Comparison of ENCODE assay signal across 1 cellular context in the genomic region with DNA sequence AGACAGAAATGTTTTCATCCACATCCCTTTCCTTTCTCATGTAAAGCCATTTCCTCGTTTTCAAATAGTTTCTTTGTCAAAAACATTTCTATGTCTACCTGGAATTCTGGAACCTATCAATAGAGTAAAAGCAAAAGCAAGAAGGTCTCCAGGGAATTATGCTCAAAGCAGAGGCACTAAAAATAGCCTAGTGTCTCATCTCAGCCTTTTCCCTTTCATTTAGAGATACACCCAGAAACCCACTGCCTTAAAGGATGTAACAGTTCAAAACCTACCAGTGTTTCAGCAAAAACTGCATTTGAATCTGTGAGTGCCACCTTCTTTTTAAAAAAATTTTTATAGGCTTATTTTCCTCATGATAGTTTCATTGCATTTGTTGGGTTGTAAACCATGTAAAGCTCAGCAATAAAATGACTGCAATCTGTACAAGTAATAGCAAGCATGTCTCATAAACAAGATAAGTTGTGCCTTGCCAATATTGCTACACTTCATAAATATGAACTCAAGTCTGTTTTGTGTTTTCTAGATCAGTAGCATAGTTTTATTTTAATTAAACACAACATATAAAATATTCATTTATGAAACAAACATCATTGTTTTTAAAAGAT.
TF ChIP-seq lines count a peak whose summit lies in the region.

No MANE protein-coding gene starts in this region.

TF ChIP-seq in GM12878, 131 proteins besides CTCF, POLR2A, EP300 and RAD21:
- no peak for TF ChIP-seq CHD1 (IDR thresholded peaks at IDR 0.05; ENCODE audit: low read depth, low read length)
- TF ChIP-seq, protein P1, sequence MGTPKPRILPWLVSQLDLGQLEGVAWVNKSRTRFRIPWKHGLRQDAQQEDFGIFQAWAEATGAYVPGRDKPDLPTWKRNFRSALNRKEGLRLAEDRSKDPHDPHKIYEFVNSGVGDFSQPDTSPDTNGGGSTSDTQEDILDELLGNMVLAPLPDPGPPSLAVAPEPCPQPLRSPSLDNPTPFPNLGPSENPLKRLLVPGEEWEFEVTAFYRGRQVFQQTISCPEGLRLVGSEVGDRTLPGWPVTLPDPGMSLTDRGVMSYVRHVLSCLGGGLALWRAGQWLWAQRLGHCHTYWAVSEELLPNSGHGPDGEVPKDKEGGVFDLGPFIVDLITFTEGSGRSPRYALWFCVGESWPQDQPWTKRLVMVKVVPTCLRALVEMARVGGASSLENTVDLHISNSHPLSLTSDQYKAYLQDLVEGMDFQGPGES (IDR thresholded peaks at IDR 0.05): no peak
- TF ChIP-seq CEBPZ (IDR thresholded peaks at IDR 0.05; ENCODE audit: low read depth, low read length): no peak
- TF ChIP-seq BRCA1 (IDR thresholded peaks at IDR 0.05; ENCODE audit: low read depth, low read length): no peak
- no peak for TF ChIP-seq RB1 (IDR thresholded peaks at IDR 0.05; ENCODE audit: borderline replicate concordance)
- no peak for TF ChIP-seq RFX5 (IDR thresholded peaks at IDR 0.05; ENCODE audit: low read depth, low read length)
- no peak for TF ChIP-seq EGR1 (IDR thresholded peaks at IDR 0.05; ENCODE audit: borderline replicate concordance in 1 of 2, low read depth in 2 of 2, low read length in 2 of 2)
- TF ChIP-seq SUPT20H (IDR thresholded peaks at IDR 0.05; ENCODE audit: borderline replicate concordance, control insufficient read depth, low read depth, low read length): no peak
- TF ChIP-seq SREBF1 (IDR thresholded peaks at IDR 0.05; ENCODE audit: low read length): no peak
- no peak for TF ChIP-seq E4F1 (IDR thresholded peaks at IDR 0.05; ENCODE audit: borderline replicate concordance, partially characterized antibody)
- TF ChIP-seq SMC3 (IDR thresholded peaks at IDR 0.05; ENCODE audit: borderline replicate concordance, low read length): no peak
- no peak for TF ChIP-seq BHLHE40 (IDR thresholded peaks at IDR 0.05; ENCODE audit: borderline replicate concordance in 1 of 2, low read depth in 2 of 2, low read length in 1 of 2)
- no peak for TF ChIP-seq ATF7 (IDR thresholded peaks at IDR 0.05; ENCODE audit: low read depth)
- TF ChIP-seq CEBPB (IDR thresholded peaks at IDR 0.05; ENCODE audit: borderline replicate concordance in 1 of 2, low read depth in 2 of 2, low read length in 2 of 2): no peak
- TF ChIP-seq CBX3 (IDR thresholded peaks at IDR 0.05; ENCODE audit: borderline replicate concordance, low read depth): no peak
- TF ChIP-seq IKZF1 (conservative IDR thresholded peaks at IDR 0.05): no peak
- TF ChIP-seq FOXM1 (IDR thresholded peaks at IDR 0.05; ENCODE audit: low read depth, low read length): no peak
- no peak for TF ChIP-seq IRF5 (IDR thresholded peaks at IDR 0.05; ENCODE audit: borderline replicate concordance)
